ENCODE assay signal across 19 cellular contexts in the genomic region with DNA sequence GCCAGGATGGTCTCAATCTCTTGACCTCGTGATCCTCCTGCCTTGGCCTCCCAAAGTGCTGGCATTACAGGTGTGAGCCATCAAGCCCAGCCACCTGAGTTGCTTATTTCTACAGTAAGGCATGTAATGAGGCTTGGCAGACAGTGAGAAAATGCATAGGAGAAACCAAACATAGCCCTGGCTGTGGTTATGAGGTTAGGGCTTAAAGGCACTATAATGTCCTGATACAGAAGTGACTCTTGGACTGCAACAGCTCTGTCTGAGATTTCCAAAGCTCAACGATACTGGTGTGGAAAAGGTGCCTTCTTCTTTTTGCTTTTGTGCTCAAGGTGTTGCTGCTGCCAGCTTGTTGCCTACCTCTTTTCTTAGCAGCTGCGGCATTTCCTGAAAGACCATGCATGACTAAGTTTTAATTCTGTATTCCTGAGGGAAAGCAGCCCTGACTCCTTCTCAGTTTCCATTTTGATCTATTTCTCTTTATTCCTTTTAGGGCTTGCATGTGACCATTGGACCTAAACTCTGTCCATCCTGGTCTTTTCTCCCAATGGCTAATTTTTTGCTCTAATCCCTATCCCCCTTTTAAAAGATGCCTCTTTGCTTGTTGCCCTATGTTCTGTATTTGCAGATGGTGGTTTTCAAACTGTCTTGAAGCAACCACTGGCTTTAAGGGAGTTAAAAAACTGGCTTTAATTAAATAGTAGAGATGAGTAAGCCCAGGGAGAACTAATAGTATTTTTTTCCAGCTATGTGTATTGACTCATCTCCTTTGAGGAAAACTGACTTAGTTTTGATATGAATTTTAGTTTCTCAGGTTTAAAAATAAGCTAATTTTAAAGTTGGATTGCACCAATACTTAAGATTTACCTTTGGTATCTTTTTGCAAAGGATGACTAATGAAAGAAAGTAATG.
A peak's percentile ranks its signal among the peaks of the same experiment; 100 is the strongest.
DNase-seq lines count a peak whose midpoint lies in the region; ATAC-seq and TF ChIP-seq lines count a peak whose summit lies in the region.
"Had no signal": no experiment of that assay in that cellular context is flagged by ENCODE, and none has a peak within 500 bp of the region (broad histone marks: within the 10 kb centered on the region; RNA-seq: fewer than 3 reads in every experiment).

No MANE protein-coding gene starts in this region.

- H3K27ac ChIP-seq in gastrocnemius medialis (peak overlapping the region; percentile 83 to 92 (median 90)), substantia nigra (ENCODE audit: low read depth, low read length, poor library complexity, severe bottlenecking) (no peak overlapping the region)
- H3K27ac ChIP-seq: A549, body of pancreas, hepatocyte, lower lobe of right lung, neutrophil had no signal

- H3K4me3 Mint-ChIP-seq in activated CD4-positive, alpha-beta memory T cell treated with anti-CD3 and anti-CD28 coated beads for 36 hours, result no peak overlapping the region
- no peak overlapping the region for H3K4me3 Mint-ChIP-seq in activated CD4-positive, alpha-beta memory T cell treated with anti-CD3 and anti-CD28 coated beads, Interleukin-2, amount 10 ng/mL, durations not matched to agents 7 days and 5 days
- H3K4me3 Mint-ChIP-seq: H9 had no signal

- TF ChIP-seq POLR2A in gastrocnemius medialis (IDR thresholded peaks at IDR 0.05), result no peak

- H3K4me1 Mint-ChIP-seq in activated CD4-positive, alpha-beta memory T cell treated with anti-CD3 and anti-CD28 coated beads for 36 hours (ENCODE audit: low read depth), result peaks cover 32% of the 10 kb centered on the region
- peaks cover 26% of the 10 kb centered on the region for H3K4me1 Mint-ChIP-seq in activated CD4-positive, alpha-beta memory T cell treated with anti-CD3 and anti-CD28 coated beads, Interleukin-2, amount 10 ng/mL, durations not matched to agents 7 days and 5 days
- H3K4me1 Mint-ChIP-seq: H9 had no signal

- no peaks in the 10 kb centered on the region for H3K9me3 ChIP-seq in gastrocnemius medialis
- H3K9me3 ChIP-seq: A549, body of pancreas, lower lobe of right lung, neutrophil had no signal

- CTCF ChIA-PET in activated CD4-positive, alpha-beta memory T cell treated with anti-CD3 and anti-CD28 coated beads for 36 hours (lab: Charles Lee), result no interaction called here
- CTCF ChIA-PET in activated CD4-positive, alpha-beta memory T cell treated with anti-CD3 and anti-CD28 coated beads, Interleukin-2, amount 10 ng/mL, durations not matched to agents 7 days and 5 days (lab: Charles Lee), result interaction anchor here (1.8 kb wide), 1 partner anchor 72 kb away, joined by 5 read pairs; no protein-coding TSS in a partner anchor

- H3K27me3 Mint-ChIP-seq in activated CD4-positive, alpha-beta memory T cell treated with anti-CD3 and anti-CD28 coated beads for 36 hours, result no peaks in the 10 kb centered on the region
- H3K27me3 Mint-ChIP-seq in activated CD4-positive, alpha-beta memory T cell treated with anti-CD3 and anti-CD28 coated beads, Interleukin-2, amount 10 ng/mL, durations not matched to agents 7 days and 5 days, result no peaks in the 10 kb centered on the region

- H3K36me3 ChIP-seq in gastrocnemius medialis, result peaks cover 0 to 67% of the 10 kb centered on the region in 2 donors

- in situ Hi-C loops in gastrocnemius medialis (cut with MboI; ENCODE audit: low sequenced_read_pairs in 4 of 4), result loop anchor here in 1 of 4 donors (10.0 kb wide), 1 partner anchor 66 kb away; the partner anchor contains the start of gene KIF1B

- ATAC-seq in gastrocnemius medialis, result no peak
- ATAC-seq: A549, body of pancreas, lower lobe of right lung, Panc1 had no signal

- intact Hi-C loops in activated CD4-positive, alpha-beta memory T cell treated with anti-CD3 and anti-CD28 coated beads for 36 hours (cut with micrococcal nuclease), result loop anchor here (5.0 kb wide), 2 partner anchors 33 to 47 kb away; no protein-coding TSS in a partner anchor
- intact Hi-C loops in gastrocnemius medialis (cut with DNase I; ENCODE audit: low total_unique reads), result no loop called here

- H3K36me3 Mint-ChIP-seq in activated CD4-positive, alpha-beta memory T cell treated with anti-CD3 and anti-CD28 coated beads for 36 hours, result peaks cover 13% of the 10 kb centered on the region
- peaks cover 18% of the 10 kb centered on the region for H3K36me3 Mint-ChIP-seq in activated CD4-positive, alpha-beta memory T cell treated with anti-CD3 and anti-CD28 coated beads, Interleukin-2, amount 10 ng/mL, durations not matched to agents 7 days and 5 days (ENCODE audit: low read depth)

- H3K27me3 ChIP-seq in gastrocnemius medialis, result no peaks in the 10 kb centered on the region
- H3K27me3 ChIP-seq: body of pancreas, hepatocyte, neutrophil had no signal

- TF ChIP-seq CTCF in choroid plexus epithelial cell (conservative IDR thresholded peaks at IDR 0.05; ENCODE audit: low read depth, low read length) (no peak), gastrocnemius medialis (IDR thresholded peaks at IDR 0.05 in 4 of 5, conservative IDR thresholded peaks at IDR 0.05 in 1 of 5) (no peak)

- H3K4me3 ChIP-seq in choroid plexus epithelial cell (ENCODE audit: low read depth, low read length) (no peak overlapping the region), gastrocnemius medialis (no peak overlapping the region)
- H3K4me3 ChIP-seq: A549, body of pancreas, hepatocyte, lower lobe of right lung had no signal

- DNase-seq in activated CD4-positive, alpha-beta memory T cell treated with anti-CD3 and anti-CD28 coated beads for 36 hours, result no peak
- no peak for DNase-seq in activated CD4-positive, alpha-beta memory T cell treated with anti-CD3 and anti-CD28 coated beads, Interleukin-2, amount 10 ng/mL, durations not matched to agents 7 days and 5 days
- DNase-seq in HS-5 (ENCODE audit: low read depth) (peak; percentile 30), choroid plexus epithelial cell (ENCODE audit: low read depth) (peak; percentile 26), gastrocnemius medialis (no peak), substantia nigra (lab: John Stamatoyannopoulos, UW) (no peak), cerebellar cortex (ENCODE audit: low spot score) (no peak), NCI-H345 treated with DMSO at 0.1 percent for 48 hours (lab: John Stamatoyannopoulos, UW; ENCODE audit: unreplicated experiment) (no peak)
- DNase-seq: activated CD8-positive, alpha-beta memory T cell treated with anti-CD3 and anti-CD28 coated beads for 24 hours; body of pancreas; DMS53; H9; lower lobe of right lung; stimulated activated CD4-positive, alpha-beta T cell treated with anti-CD3 and anti-CD28 coated beads, Interleukin-12 subunit alpha, Interleukin-12 subunit beta, amount 100 ng/mL, for 4 hours; stimulated activated CD8-positive, alpha-beta memory T cell treated with anti-CD3 and anti-CD28 coated beads, Interleukin-4, amount 100 ng/mL, for 48 hours had no signal

- H3K4me1 ChIP-seq in gastrocnemius medialis, result peaks cover 17 to 46% of the 10 kb centered on the region in 2 donors
- H3K4me1 ChIP-seq: A549, lower lobe of right lung had no signal

- peak overlapping the region; percentile 21 for H3K27ac Mint-ChIP-seq in activated CD4-positive, alpha-beta memory T cell treated with anti-CD3 and anti-CD28 coated beads for 36 hours
- no peak overlapping the region for H3K27ac Mint-ChIP-seq in activated CD4-positive, alpha-beta memory T cell treated with anti-CD3 and anti-CD28 coated beads, Interleukin-2, amount 10 ng/mL, durations not matched to agents 7 days and 5 days

- no peaks in the 10 kb centered on the region for H3K9me3 Mint-ChIP-seq in activated CD4-positive, alpha-beta memory T cell treated with anti-CD3 and anti-CD28 coated beads for 36 hours
- no peaks in the 10 kb centered on the region for H3K9me3 Mint-ChIP-seq in activated CD4-positive, alpha-beta memory T cell treated with anti-CD3 and anti-CD28 coated beads, Interleukin-2, amount 10 ng/mL, durations not matched to agents 7 days and 5 days
- H3K9me3 Mint-ChIP-seq: H9 had no signal

- POLR2A ChIA-PET in activated CD4-positive, alpha-beta memory T cell treated with anti-CD3 and anti-CD28 coated beads for 36 hours (lab: Charles Lee), result interaction anchor here (0.8 to 1.5 kb wide), 3 partner anchors 44 to 377 kb away, joined by 3 read pairs; no protein-coding TSS in a partner anchor
- POLR2A ChIA-PET in activated CD4-positive, alpha-beta memory T cell treated with anti-CD3 and anti-CD28 coated beads, Interleukin-2, amount 10 ng/mL, durations not matched to agents 7 days and 5 days (lab: Charles Lee), result no interaction called here

Comparison
In these comparisons a context has a peak if more than half of its experiments do, and no peak if none do; other contexts are left out.
1. DNase-seq: peak in HS-5 (single experiment) and choroid plexus epithelial cell (single experiment); none in activated CD4-positive, alpha-beta memory T cell treated with anti-CD3 and anti-CD28 coated beads for 36 hours (single experiment), activated CD4-positive, alpha-beta memory T cell treated with anti-CD3 and anti-CD28 coated beads, Interleukin-2, amount 10 ng/mL, durations not matched to agents 7 days and 5 days (single experiment), gastrocnemius medialis (0 of 2), substantia nigra (0 of 49), cerebellar cortex (single experiment) and NCI-H345 treated with DMSO at 0.1 percent for 48 hours (single experiment).